22 cellular contexts compared by ENCODE assay signal in the genomic region with DNA sequence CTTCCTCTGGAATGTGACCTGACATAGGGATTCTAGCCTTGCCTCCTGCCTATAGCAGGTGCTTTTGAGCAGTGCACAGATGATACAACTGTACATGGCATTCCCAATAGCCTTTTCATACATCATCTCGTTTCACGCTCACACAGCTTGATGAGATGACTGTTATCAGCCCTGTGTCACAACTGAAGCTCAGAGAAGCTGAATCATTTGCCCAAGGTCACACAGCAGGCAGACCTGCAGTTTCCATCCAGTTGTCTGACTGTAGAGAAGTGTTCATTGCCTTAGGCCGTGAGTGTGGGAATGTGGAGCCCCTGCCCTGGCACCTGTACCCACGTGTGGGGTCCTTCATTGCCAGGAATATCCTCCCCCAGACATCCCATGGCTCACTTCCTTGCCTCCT. TPM values are rescaled to one million over a fixed set of nuclear protein-coding genes. Genes with fewer than 3 reads are reported as not detected.
DNase-seq lines count a peak whose midpoint lies in the region; ATAC-seq and TF ChIP-seq lines count a peak whose summit lies in the region.
"Had no signal": no experiment of that assay in that cellular context is flagged by ENCODE, and none has a peak within 500 bp of the region (broad histone marks: within the 10 kb centered on the region; RNA-seq: fewer than 3 reads in every experiment).

No MANE protein-coding gene starts in this region.

- no peak overlapping the region for H4K8ac ChIP-seq in H9 (replicated peaks; ENCODE audit: insufficient read length, low read depth, low read length)

- H3K23me2 ChIP-seq in H9 (ENCODE audit: insufficient read length, low read depth, low read length, poor library complexity, severe bottlenecking), result no peaks in the 10 kb centered on the region

- H3K4me2 ChIP-seq in H9 (ENCODE audit: insufficient read depth, insufficient read length, low read length), result no peak overlapping the region
- H3K4me2 ChIP-seq: PC-9, SK-N-SH had no signal

- H2AK5ac ChIP-seq in H9 (ENCODE audit: insufficient read length, low read length), result no peak overlapping the region

- H3K36me3 Mint-ChIP-seq in endothelial cell (ENCODE audit: low read depth, unreplicated experiment), result peaks cover 3% of the 10 kb centered on the region
- H3K36me3 Mint-ChIP-seq in H9 (ENCODE audit: insufficient read depth in 1 of 3, low read depth in 3 of 3), result 0 out of 7 replicates have a peak, but pooled peaks cover 0 to 2% (median 0%) of the 10 kb centered on the region in 3 experiments
- H3K36me3 Mint-ChIP-seq in naive thymus-derived CD4-positive, alpha-beta T cell, result peaks cover 0 to 3% (median 0%) of the 10 kb centered on the region in 5 donors
- H3K36me3 Mint-ChIP-seq: IgD-negative memory B cell had no signal

- no peak overlapping the region for H3T11ph ChIP-seq in H9 (ENCODE audit: low read length)

- no peak overlapping the region for H3K23ac ChIP-seq in H9 (ENCODE audit: insufficient read length, low read depth, low read length)

- H4K5ac ChIP-seq in H9 (ENCODE audit: insufficient read length, low read depth, low read length), result no peak overlapping the region

- no peaks in the 10 kb centered on the region for H3K4me1 Mint-ChIP-seq in endothelial cell (ENCODE audit: unreplicated experiment)
- peaks cover 4 to 8% of the 10 kb centered on the region in 2 experiments; a peak in 3 of 4 replicates for H3K4me1 Mint-ChIP-seq in H9
- H3K4me1 Mint-ChIP-seq in naive thymus-derived CD4-positive, alpha-beta T cell, result peaks cover 0 to 5% (median 0%) of the 10 kb centered on the region in 7 donors

- peaks cover 0 to 11% (median 10%) of the 10 kb centered on the region in 4 donors for H3K4me1 ChIP-seq in sigmoid colon
- H3K4me1 ChIP-seq in H9 (ENCODE audit: insufficient read depth, low read length), result no peaks in the 10 kb centered on the region
- H3K4me1 ChIP-seq in naive thymus-derived CD4-positive, alpha-beta T cell (ENCODE audit: control insufficient read depth in 2 of 2, insufficient read depth in 2 of 2, low read length in 2 of 2), result no peaks in the 10 kb centered on the region

- no peak overlapping the region for H3K14ac ChIP-seq in H9 (ENCODE audit: insufficient read depth, low read length)

- no peak overlapping the region for H3K18ac ChIP-seq in H9 (ENCODE audit: insufficient read length, low read depth, low read length)

- H3K36me3 ChIP-seq in sigmoid colon, result peaks cover 0 to 7% (median 2%) of the 10 kb centered on the region in 4 donors
- no peaks in the 10 kb centered on the region for H3K36me3 ChIP-seq in naive thymus-derived CD4-positive, alpha-beta T cell (ENCODE audit: control insufficient read depth in 2 of 3, insufficient read depth in 3 of 3, low read length in 3 of 3)

- peaks cover 3% of the 10 kb centered on the region for H3K27me3 Mint-ChIP-seq in endothelial cell (ENCODE audit: unreplicated experiment)
- peaks cover 25% of the 10 kb centered on the region for H3K27me3 Mint-ChIP-seq in H9 (ENCODE audit: low read depth)
- peaks cover 17 to 40% (median 33%) of the 10 kb centered on the region in 5 donors for H3K27me3 Mint-ChIP-seq in naive thymus-derived CD4-positive, alpha-beta T cell

- no peak overlapping the region for H2AFZ ChIP-seq in H9 (ENCODE audit: low read length)
- H2AFZ ChIP-seq: PC-9 had no signal

- POLR2A ChIA-PET in naive thymus-derived CD4-positive, alpha-beta T cell (lab: Charles Lee), result no interaction called here

- no peak for ATAC-seq in naive thymus-derived CD4-positive, alpha-beta T cell

- H2BK15ac ChIP-seq in H9 (ENCODE audit: low read depth, low read length), result no peak overlapping the region

- H3K27me3 ChIP-seq in sigmoid colon (no peaks in the 10 kb centered on the region), H9 (ENCODE audit: insufficient read depth, low read length) (no peaks in the 10 kb centered on the region)
- H3K27me3 ChIP-seq in naive thymus-derived CD4-positive, alpha-beta T cell (ENCODE audit: control insufficient read depth in 2 of 2, insufficient read depth in 2 of 2, low read length in 2 of 2), result no peaks in the 10 kb centered on the region

- no peak overlapping the region for H3K9ac ChIP-seq in H9 (ENCODE audit: extremely low read depth, insufficient read length, low read length)
- H3K9ac ChIP-seq: SK-N-SH had no signal

- H3K4me3 Mint-ChIP-seq in endothelial cell (ENCODE audit: unreplicated experiment), result no peak overlapping the region
- H3K4me3 Mint-ChIP-seq in H9, result no peak overlapping the region
- no peak overlapping the region for H3K4me3 Mint-ChIP-seq in naive thymus-derived CD4-positive, alpha-beta T cell
- H3K4me3 Mint-ChIP-seq: IgD-negative memory B cell had no signal

- DNase-seq in ELR (ENCODE audit: low read depth) (peak; percentile 17), amniotic epithelial cell (ENCODE audit: low read depth) (peak; percentile 22), endothelial cell (ENCODE audit: low spot score) (no peak), sigmoid colon (peak; percentile 18), H9 (no peak), MV-4-11 (lab: John Stamatoyannopoulos, UW) (no peak), NCI-H2171 (lab: John Stamatoyannopoulos, UW) (no peak)
- no peak for DNase-seq in naive thymus-derived CD4-positive, alpha-beta T cell
- DNase-seq: EL, H7, MM.1S, NCI-H1092 treated with DMSO at 0.1 percent for 48 hours, NCI-H1436 treated with DMSO at 0.1 percent for 48 hours, NCI-H1930, NCI-H510A, SIG-M5, SK-N-SH had no signal

- no peaks in the 10 kb centered on the region for H3K79me1 ChIP-seq in H9 (ENCODE audit: insufficient read depth, low read depth, low read length, poor library complexity, severe bottlenecking)

- H3K9me3 ChIP-seq in sigmoid colon (no peaks in the 10 kb centered on the region), H9 (ENCODE audit: control insufficient read depth, low read depth, low read length) (no peaks in the 10 kb centered on the region)
- peaks cover 0 to 14% (median 0%) of the 10 kb centered on the region in 3 experiments for H3K9me3 ChIP-seq in naive thymus-derived CD4-positive, alpha-beta T cell (ENCODE audit: control insufficient read depth in 2 of 3, low read length in 3 of 3)
- H3K9me3 ChIP-seq: SK-N-SH had no signal

- H2BK12ac ChIP-seq in H9 (ENCODE audit: insufficient read length, low read depth, low read length), result no peak overlapping the region

- intact Hi-C loops in sigmoid colon (cut with DNase I), result loop anchor here (10.0 kb wide), 1 partner anchor 300 kb away; a partner anchor contains a TSS
- intact Hi-C loops in naive thymus-derived CD4-positive, alpha-beta T cell (cut with micrococcal nuclease), result no loop called here

- no peak overlapping the region for H4K91ac ChIP-seq in H9 (ENCODE audit: insufficient read length, low read depth, low read length)

- peak overlapping the region in 1 of 4 donors; percentile 19 for H3K27ac ChIP-seq in sigmoid colon
- no peak overlapping the region for H3K27ac ChIP-seq in H9 (ENCODE audit: insufficient read length, low read depth, low read length)
- no peak overlapping the region for H3K27ac ChIP-seq in naive thymus-derived CD4-positive, alpha-beta T cell (ENCODE audit: low read depth, low read length)
- H3K27ac ChIP-seq: C4-2B, PC-9, RWPE1 had no signal

- H3K4ac ChIP-seq in H9 (ENCODE audit: low read depth, low read length), result no peak overlapping the region

- H2BK5ac ChIP-seq in H9 (ENCODE audit: insufficient read length, low read length), result no peak overlapping the region

- no peak overlapping the region for H2BK120ac ChIP-seq in H9 (ENCODE audit: low read depth, low read length, poor library complexity, severe bottlenecking)

- H3K4me3 ChIP-seq in sigmoid colon, result no peak overlapping the region
- H3K4me3 ChIP-seq in naive thymus-derived CD4-positive, alpha-beta T cell (ENCODE audit: low read length), result no peak overlapping the region
- H3K4me3 ChIP-seq: PC-9 had no signal

- CTCF ChIA-PET in naive thymus-derived CD4-positive, alpha-beta T cell (lab: Charles Lee), result no interaction called here

- no peak overlapping the region for H3K56ac ChIP-seq in H9 (ENCODE audit: insufficient read length, low read depth, low read length)

- H3K27ac Mint-ChIP-seq in endothelial cell (ENCODE audit: unreplicated experiment) (peak overlapping the region; percentile 16), H9 (no peak overlapping the region; a peak in 1 of 7 replicates)
- no peak overlapping the region for H3K27ac Mint-ChIP-seq in naive thymus-derived CD4-positive, alpha-beta T cell
- H3K27ac Mint-ChIP-seq: IgD-negative memory B cell had no signal

- H3K9me3 Mint-ChIP-seq in endothelial cell (ENCODE audit: unreplicated experiment), result no peaks in the 10 kb centered on the region
- peaks cover 3 to 5% of the 10 kb centered on the region in 2 experiments; a peak in 2 of 5 replicates for H3K9me3 Mint-ChIP-seq in H9
- peaks cover 0 to 12% (median 6%) of the 10 kb centered on the region in 11 donors for H3K9me3 Mint-ChIP-seq in naive thymus-derived CD4-positive, alpha-beta T cell

- H4K20me1 ChIP-seq in H9 (ENCODE audit: control insufficient read depth, insufficient read depth, insufficient read length), result no peaks in the 10 kb centered on the region

- H3K79me2 ChIP-seq in H9 (ENCODE audit: insufficient read depth, low read length), result no peaks in the 10 kb centered on the region

- TF ChIP-seq EP300 in sigmoid colon (IDR thresholded peaks at IDR 0.05), result no peak

- no peak for TF ChIP-seq POLR2A in sigmoid colon (IDR thresholded peaks at IDR 0.05)

- 87 to 88% methylated on average over 4 of the region's 4 CpGs for WGBS in sigmoid colon, 2 donors
- WGBS in H9 (ENCODE audit: extremely low coverage, insufficient read length, low lambda C conversion rate), result no CpG with 5 or more reads among the region's 4 CpGs

- no peak overlapping the region for H2BK20ac ChIP-seq in H9 (ENCODE audit: low read depth, low read length, poor library complexity, severe bottlenecking)

- no peak for TF ChIP-seq CTCF in endothelial cell (IDR thresholded peaks at IDR 0.05; ENCODE audit: unreplicated experiment)
- no peak for TF ChIP-seq CTCF in sigmoid colon (IDR thresholded peaks at IDR 0.05)
- no peak for TF ChIP-seq CTCF in H9 (conservative IDR thresholded peaks at IDR 0.05)

RNA-seq across cellular contexts. Expression of a gene that starts 20.1 kb away (rescaled TPM):
- total RNA-seq in endothelial cell (ENCODE audit: unreplicated experiment) (not detected), sigmoid colon (100 to 1,000 TPM in 2 of 4 donors, 10 to 100 TPM in 2; 15.3 to 173 (median 103) TPM), H9 (2021) (0.24 and 0.29 TPM in 2 replicates)
- 1 to 10 TPM; 3.0 to 6.6 (median 3.7) TPM for polyA plus RNA-seq in sigmoid colon
- total RNA-seq in naive thymus-derived CD4-positive, alpha-beta T cell, result not detected
- polyA plus RNA-seq in naive thymus-derived CD4-positive, alpha-beta T cell, result not detected
- total RNA-seq: A172, PC-9 had no signal
- polyA plus RNA-seq: IgD-negative memory B cell had no signal

RNA-seq across cellular contexts. Expression of a gene that starts 53.5 kb away (rescaled TPM):
- total RNA-seq in endothelial cell (ENCODE audit: unreplicated experiment) (2.7 TPM), sigmoid colon (1 to 10 TPM in 2 of 4 donors, not detected in 2; 2.5 to 2.8 TPM), H9 (2021) (2.8 and 4.0 TPM in 2 replicates)
- 10 to 100 TPM in 1 of 3 donors, 1 to 10 TPM in 2; 7.2 to 60.7 (median 9.0) TPM for polyA plus RNA-seq in sigmoid colon
- not detected for total RNA-seq in naive thymus-derived CD4-positive, alpha-beta T cell
- polyA plus RNA-seq in naive thymus-derived CD4-positive, alpha-beta T cell, result under 1 TPM in 1 of 2 donors, not detected in 1; 0.20 TPM
- total RNA-seq: A172 had no signal
- polyA plus RNA-seq: IgD-negative memory B cell had no signal

Comparison
In these comparisons a context has a peak if more than half of its experiments do, and no peak if none do; other contexts are left out.
1. DNase-seq: peak in ELR (single experiment), amniotic epithelial cell (single experiment) and sigmoid colon (single experiment); none in endothelial cell (single experiment), H9 (single experiment), MV-4-11 (single experiment), NCI-H2171 (single experiment) and naive thymus-derived CD4-positive, alpha-beta T cell (0 of 9).
2. RNA of a gene that starts 20.1 kb away (total RNA-seq): 15.3 to 173 TPM in sigmoid colon; 0.24 to 0.29 TPM in H9, not detected in endothelial cell (single experiment) and not detected in naive thymus-derived CD4-positive, alpha-beta T cell; every median in the first group is over 10 times any median in the second.